1 cellular context compared by ENCODE assay signal in genomic region chr6:11292291-11292552, GRCh38.
TF ChIP-seq lines count a peak whose summit lies in the region.

No MANE protein-coding gene starts in this region.

TF ChIP-seq in HEK293, 187 proteins besides CTCF, POLR2A, EP300 and RAD21 (continued from another document):
- TF ChIP-seq REST (tag by site-specific recombination; IDR thresholded peaks at IDR 0.05), result peak; percentile 63; the same call in 1 of the 2 replicates
